19 cellular contexts compared by ENCODE assay signal in the genomic region with DNA sequence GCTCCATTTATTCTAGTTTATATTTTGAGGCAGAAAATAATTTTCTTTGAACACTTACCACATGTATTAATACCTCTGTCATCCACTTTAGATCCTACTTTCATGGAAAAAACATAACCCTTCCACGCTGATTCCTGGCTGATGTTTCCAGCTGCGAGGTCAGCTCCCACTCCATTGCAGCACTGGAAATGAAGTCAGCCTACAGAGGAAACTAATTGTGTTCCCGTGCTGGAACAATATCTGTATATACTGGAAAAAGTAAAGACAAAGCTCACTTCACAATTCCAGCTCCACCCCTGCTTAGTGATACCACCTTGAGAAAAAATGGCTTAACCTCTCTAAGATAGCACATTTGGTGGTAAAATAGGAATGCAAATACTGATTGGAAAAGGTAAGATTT.
"Had no signal": no experiment of that assay in that cellular context is flagged by ENCODE, and none has a peak within 500 bp of the region (broad histone marks: within the 10 kb centered on the region; RNA-seq: fewer than 3 reads in every experiment).

No MANE protein-coding gene starts in this region.

- ATAC-seq: activated CD8-positive, alpha-beta T cell treated with anti-CD3 and anti-CD28 coated beads, Interleukin-2, amount 10 ng/mL, durations not matched to agents 7 days and 5 days; body of pancreas; lower lobe of right lung; naive thymus-derived CD8-positive, alpha-beta T cell; psoas muscle; sciatic nerve; stimulated activated naive CD8-positive, alpha-beta T cell treated with anti-CD3 and anti-CD28 coated beads, Interleukin-15, Interleukin-2, amounts not matched to agents 100 U/mL and 50 U/mL, for 24 hours; upper lobe of right lung had no signal

- H3K27me3 ChIP-seq: body of pancreas, cardiac muscle cell, thyroid gland, upper lobe of right lung had no signal

- DNase-seq: activated CD4-positive, alpha-beta T cell treated with anti-CD3 and anti-CD28 coated beads, Interleukin-2, amount 10 ng/mL, durations not matched to agents 7 days and 5 days; activated CD4-positive, CD25-positive, alpha-beta regulatory T cell treated with anti-CD3 and anti-CD28 coated beads, Interleukin-2, amount 50 U/mL, for 72 hours; activated CD8-positive, alpha-beta T cell treated with anti-CD3 and anti-CD28 coated beads, Interleukin-2, amount 10 ng/mL, durations not matched to agents 7 days and 5 days; activated gamma-delta T cell; anterior cingulate cortex; body of pancreas; effector CD8-positive, alpha-beta T cell; foreskin melanocyte; lower lobe of right lung; naive thymus-derived CD8-positive, alpha-beta T cell; psoas muscle; stimulated activated CD4-positive, alpha-beta T cell treated with anti-CD3 and anti-CD28 coated beads, Interleukin-4, amount 100 ng/mL, for 1 hour; stimulated activated naive CD8-positive, alpha-beta T cell treated with anti-CD3 and anti-CD28 coated beads, Interleukin-15, Interleukin-2, amounts not matched to agents 100 U/mL and 50 U/mL, for 24 hours; T-helper 1 cell; thyroid gland; upper lobe of right lung; WERI-Rb-1 had no signal

- H3K4me3 ChIP-seq: body of pancreas, cardiac muscle cell, lower lobe of right lung, psoas muscle, thyroid gland, upper lobe of right lung had no signal

- H3K4me1 ChIP-seq: body of pancreas, lower lobe of right lung, psoas muscle, thyroid gland had no signal

- H3K36me3 ChIP-seq: cardiac muscle cell, lower lobe of right lung, thyroid gland, upper lobe of right lung, WERI-Rb-1 had no signal

- H3K9me3 ChIP-seq: body of pancreas, psoas muscle, thyroid gland, upper lobe of right lung had no signal

- H3K27ac ChIP-seq: body of pancreas, cardiac muscle cell, psoas muscle, upper lobe of right lung, WERI-Rb-1 had no signal
